Comparison of ENCODE assay signal across 16 cellular contexts in the genomic region with DNA sequence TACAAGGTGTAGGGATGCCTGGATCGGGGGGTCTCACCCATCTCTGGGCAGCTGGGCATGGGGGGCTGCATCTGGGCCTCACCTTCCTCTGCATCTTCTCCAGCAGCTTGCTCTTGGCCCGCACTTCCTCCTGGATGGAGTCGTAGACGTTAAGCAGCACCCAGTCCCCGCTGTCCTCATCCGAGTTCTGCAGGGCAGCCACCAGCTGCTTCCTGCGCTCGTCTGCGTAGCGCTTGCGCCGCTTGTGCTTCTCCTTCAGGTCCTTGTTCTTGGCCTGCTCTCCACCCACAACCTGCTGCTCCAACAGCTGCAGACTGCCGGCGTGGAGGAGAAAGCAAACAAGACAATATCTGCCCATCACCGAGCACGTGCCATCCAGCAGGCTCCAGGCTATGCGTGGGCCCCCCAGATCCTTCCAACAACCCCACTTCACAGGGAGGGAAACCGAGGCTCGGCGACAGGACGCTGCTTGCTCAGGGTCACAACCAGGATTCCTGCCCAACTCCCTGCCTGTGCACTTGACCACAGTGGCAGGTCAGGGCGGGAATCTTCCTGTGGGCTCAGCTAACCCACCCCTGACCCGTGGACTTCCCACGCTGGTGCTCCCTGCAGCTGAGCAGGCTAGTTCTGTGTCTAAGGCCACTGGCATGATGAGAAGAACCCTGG. TPM values are rescaled to one million over a fixed set of nuclear protein-coding genes. Genes with fewer than 3 reads are reported as not detected.
DNase-seq lines count a peak whose midpoint lies in the region; ATAC-seq and TF ChIP-seq lines count a peak whose summit lies in the region.
"Had no signal": no experiment of that assay in that cellular context is flagged by ENCODE, and none has a peak within 500 bp of the region (broad histone marks: within the 10 kb centered on the region; RNA-seq: fewer than 3 reads in every experiment).

No MANE protein-coding gene starts in this region.

- no peak overlapping the region for H3K9ac ChIP-seq in neuronal stem cell (ENCODE audit: low read depth, low read length, poor library complexity)

- no peak overlapping the region for H3K4me3 Mint-ChIP-seq in mesothelial cell of epicardium
- H3K4me3 Mint-ChIP-seq: CD4-positive, CD25-positive, alpha-beta regulatory T cell; IgD-negative memory B cell; memory B cell; stimulated activated naive CD8-positive, alpha-beta T cell treated with anti-CD3 and anti-CD28 coated beads, Interleukin-15, Interleukin-2, amounts not matched to agents 100 ng/mL and 50 ng/mL, for 24 hours had no signal

- H3K27ac Mint-ChIP-seq in mesothelial cell of epicardium: no peak overlapping the region
- H3K27ac Mint-ChIP-seq: CD4-positive, CD25-positive, alpha-beta regulatory T cell; IgD-negative memory B cell; memory B cell; stimulated activated naive CD8-positive, alpha-beta T cell treated with anti-CD3 and anti-CD28 coated beads, Interleukin-15, Interleukin-2, amounts not matched to agents 100 ng/mL and 50 ng/mL, for 24 hours had no signal

- H3K27ac ChIP-seq in neuronal stem cell (replicated peaks; ENCODE audit: low read length): no peak overlapping the region
- H3K27ac ChIP-seq: neutrophil had no signal

- H3K4me3 ChIP-seq in neuronal stem cell (ENCODE audit: low read length in 2 of 2) (no peak overlapping the region), foreskin fibroblast (ENCODE audit: low read depth in 1 of 2, low read length in 2 of 2) (no peak overlapping the region)

- H3K4ac ChIP-seq in neuronal stem cell (ENCODE audit: low read length): no peak overlapping the region

- no peak overlapping the region for H3K4me2 ChIP-seq in neuronal stem cell (ENCODE audit: insufficient read depth, low read length, poor library complexity, severe bottlenecking)

- no peaks in the 10 kb centered on the region for H3K4me1 Mint-ChIP-seq in mesothelial cell of epicardium

- H2BK12ac ChIP-seq in neuronal stem cell (ENCODE audit: low read length): no peak overlapping the region

- peaks cover 9% of the 10 kb centered on the region for H3K27me3 Mint-ChIP-seq in mesothelial cell of epicardium (ENCODE audit: low read depth)

- no peak overlapping the region for H4K91ac ChIP-seq in neuronal stem cell (ENCODE audit: low read depth, low read length, poor library complexity)

- no peak overlapping the region for H2AFZ ChIP-seq in neuronal stem cell (ENCODE audit: low read length)

- H3K9me3 ChIP-seq in neuronal stem cell (replicated peaks in 1 of 2; ENCODE audit: control insufficient read depth in 2 of 2, insufficient read depth in 1 of 2, low read depth in 1 of 2, low read length in 2 of 2): peaks cover 0 to 2% of the 10 kb centered on the region in 2 donors
- H3K9me3 ChIP-seq: neutrophil had no signal

- no peaks in the 10 kb centered on the region for H3K79me1 ChIP-seq in neuronal stem cell (ENCODE audit: low read depth, low read length)

- H4K8ac ChIP-seq in neuronal stem cell (ENCODE audit: low read depth, low read length): no peak overlapping the region

- H3K14ac ChIP-seq in neuronal stem cell (ENCODE audit: low read length): peak overlapping the region; percentile 47

- no peaks in the 10 kb centered on the region for H3K36me3 Mint-ChIP-seq in mesothelial cell of epicardium
- H3K36me3 Mint-ChIP-seq: CD4-positive, CD25-positive, alpha-beta regulatory T cell; memory B cell had no signal

- TF ChIP-seq CTCF in foreskin fibroblast (IDR thresholded peaks at IDR 0.05; ENCODE audit: low read depth, low read length) (no peak), mesothelial cell of epicardium (IDR thresholded peaks at IDR 0.05; ENCODE audit: unreplicated experiment) (no peak)

- no peak overlapping the region for H2BK120ac ChIP-seq in neuronal stem cell (ENCODE audit: low read depth, low read length)

- no CpG with 5 or more reads among the region's 24 CpGs for WGBS in neuronal stem cell (ENCODE audit: extremely low coverage in 2 of 2, insufficient read length in 2 of 2, insufficient replicate concordance in 1 of 2), 2 donors

- H3K18ac ChIP-seq in neuronal stem cell (ENCODE audit: low read length): no peak overlapping the region

- H2BK5ac ChIP-seq in neuronal stem cell (ENCODE audit: low read length): no peak overlapping the region

- ATAC-seq in GM18511 (IDR thresholded peaks at IDR 0.05; ENCODE audit: unreplicated experiment): no peak

- H2BK15ac ChIP-seq in neuronal stem cell (ENCODE audit: low read length): no peak overlapping the region

- DNase-seq in DMS53 treated with DMSO at 0.1 percent for 48 hours (lab: John Stamatoyannopoulos, UW; ENCODE audit: unreplicated experiment) (peak; percentile 83), NCI-H1092 treated with DMSO at 0.1 percent for 48 hours (lab: John Stamatoyannopoulos, UW) (peak; percentile 72), amygdala (lab: John Stamatoyannopoulos, UW) (peak in 29 of 56 donors; percentile 7 to 63 (median 28)), neuronal stem cell (ENCODE audit: low spot score) (no peak), foreskin fibroblast (no peak), mesothelial cell of epicardium (ENCODE audit: low spot score in 2 of 2, unreplicated experiment in 2 of 2) (no peak)
- DNase-seq: activated T-cell treated with anti-CD3 and anti-CD28 coated beads, Interleukin-2, amount 50 U/mL, for 48 hours; central memory CD4-positive, alpha-beta T cell; NCI-H1436; NCI-H748 treated with DMSO at 0.1 percent for 48 hours had no signal

- peak overlapping the region; percentile 97 for H3K23ac ChIP-seq in neuronal stem cell (ENCODE audit: low read depth, low read length, poor library complexity)

- H2AK5ac ChIP-seq in neuronal stem cell (ENCODE audit: low read depth, low read length): no peak overlapping the region

- peaks cover 0 to 3% of the 10 kb centered on the region in 2 donors for H3K36me3 ChIP-seq in neuronal stem cell (replicated peaks in 1 of 2; ENCODE audit: control insufficient read depth in 2 of 2, insufficient read depth in 2 of 2, low read length in 2 of 2)
- H3K36me3 ChIP-seq: neutrophil had no signal

- H3K27me3 ChIP-seq in neuronal stem cell (ENCODE audit: control insufficient read depth in 3 of 3, insufficient read depth in 3 of 3, low read depth in 1 of 3, low read length in 3 of 3): no peaks in the 10 kb centered on the region
- H3K27me3 ChIP-seq: neutrophil had no signal

- no peaks in the 10 kb centered on the region for H3K4me1 ChIP-seq in neuronal stem cell (ENCODE audit: control insufficient read depth in 2 of 2, insufficient read depth in 1 of 2, low read depth in 1 of 2, low read length in 2 of 2)

- no peaks in the 10 kb centered on the region for H3K9me3 Mint-ChIP-seq in mesothelial cell of epicardium

RNA-seq across cellular contexts. Expression of gene DDOST, which starts 21.5 kb away (rescaled TPM):
- 115 TPM for polyA plus RNA-seq in neuronal stem cell (2013, experiment 1 of 2)
- 115 TPM for polyA plus RNA-seq in neuronal stem cell (2013, experiment 2 of 2)
- total RNA-seq in mesothelial cell of epicardium: 244 to 248 TPM (median 245 TPM) in 3 replicates

RNA-seq across cellular contexts. Expression of gene KIF17, which starts 35.1 kb away (rescaled TPM):
- polyA plus RNA-seq in neuronal stem cell (2013, experiment 1 of 2): 5.8 TPM
- polyA plus RNA-seq in neuronal stem cell (2013, experiment 2 of 2): 5.8 TPM
- 0.40 to 0.86 TPM (median 0.44 TPM) in 3 replicates for total RNA-seq in mesothelial cell of epicardium
- total RNA-seq: CD4-positive, CD25-positive, alpha-beta regulatory T cell had no signal
- polyA plus RNA-seq: CD4-positive, CD25-positive, alpha-beta regulatory T cell; IgD-negative memory B cell had no signal

RNA-seq across cellular contexts. Expression of gene PINK1, which starts 49.4 kb away (rescaled TPM):
- 22.0 TPM for polyA plus RNA-seq in neuronal stem cell (2013, experiment 1 of 2)
- 19.8 TPM for polyA plus RNA-seq in neuronal stem cell (2013, experiment 2 of 2)
- total RNA-seq in mesothelial cell of epicardium: 37.7 to 41.3 TPM (median 38.1 TPM) in 3 replicates

RNA-seq across cellular contexts. Expression of gene SH2D5, which starts 49.8 kb away (rescaled TPM):
- polyA plus RNA-seq in neuronal stem cell (2013, experiment 1 of 2): 5.5 TPM
- 5.3 TPM for polyA plus RNA-seq in neuronal stem cell (2013, experiment 2 of 2)
- total RNA-seq in mesothelial cell of epicardium: 0.45 to 0.90 TPM (median 0.49 TPM) in 3 replicates
- total RNA-seq: CD4-positive, CD25-positive, alpha-beta regulatory T cell had no signal
- polyA plus RNA-seq: CD4-positive, CD25-positive, alpha-beta regulatory T cell; IgD-negative memory B cell had no signal

Comparison
In these comparisons a context has a peak if more than half of its experiments do, and no peak if none do; other contexts are left out.
1. DNase-seq: peak in DMS53 treated with DMSO at 0.1 percent for 48 hours (single experiment), NCI-H1092 treated with DMSO at 0.1 percent for 48 hours (single experiment) and amygdala (29 of 56); none in neuronal stem cell (single experiment), foreskin fibroblast (0 of 2) and mesothelial cell of epicardium (0 of 2).